In genomic region chr7:90666186-90666585, GRCh38 we compare ENCODE assay signal across 1 cellular context.
TF ChIP-seq lines count a peak whose summit lies in the region.

No MANE protein-coding gene starts in this region.

TF ChIP-seq in GM23338, 12 proteins besides CTCF, POLR2A, EP300 and RAD21 (continued from another document):
- TF ChIP-seq ETS1 (IDR thresholded peaks at IDR 0.05): no peak
- TF ChIP-seq REST (IDR thresholded peaks at IDR 0.05; ENCODE audit: unreplicated experiment): no peak
- TF ChIP-seq NANOG (IDR thresholded peaks at IDR 0.05; ENCODE audit: borderline replicate concordance): no peak
- no peak for TF ChIP-seq JUNB (IDR thresholded peaks at IDR 0.05; ENCODE audit: unreplicated experiment)
- TF ChIP-seq ZNF114 (CRISPR knock-in tag; IDR thresholded peaks at IDR 0.05): no peak
- TF ChIP-seq ZNF331 (CRISPR knock-in tag; IDR thresholded peaks at IDR 0.05; ENCODE audit: low read depth): no peak
